Comparison of ENCODE assay signal across 22 cellular contexts in genomic region chr20:64220420-64220819, GRCh38. TPM values are rescaled to one million over a fixed set of nuclear protein-coding genes. Genes with fewer than 3 reads are reported as not detected.
DNase-seq lines count a peak whose midpoint lies in the region; ATAC-seq, FAIRE-seq and TF ChIP-seq lines count a peak whose summit lies in the region.
"Had no signal": no experiment of that assay in that cellular context is flagged by ENCODE, and none has a peak within 500 bp of the region (broad histone marks: within the 10 kb centered on the region; RNA-seq: fewer than 3 reads in every experiment).

No MANE protein-coding gene starts in this region.

- 0 out of 2 replicates have a peak overlapping the region, but pooled peaks have one; percentile 4 for H3K4me2 ChIP-seq in K562 (ENCODE audit: insufficient read depth, low read length)
- H3K4me2 ChIP-seq: A549, GM23338 had no signal

- peaks cover 3% of the 10 kb centered on the region for H3K9me1 ChIP-seq in K562 (ENCODE audit: control insufficient read depth, insufficient read depth, low read length)

- CTCF ChIA-PET in K562 (lab: Yijun Ruan, JAX; ENCODE audit: low intra/inter-chr PET ratio) = no interaction called here
- CTCF ChIA-PET in GM10248 (lab: Yijun Ruan, JAX) = interaction anchor here (1.2 kb wide), 1 partner anchor 65 kb away, joined by 3 read pairs; no protein-coding TSS in a partner anchor

- H3K36me3 ChIP-seq in K562 (ENCODE audit: control insufficient read depth, insufficient read depth, low read length) = no peaks in the 10 kb centered on the region
- no peaks in the 10 kb centered on the region for H3K36me3 ChIP-seq in mucosa of descending colon (ENCODE audit: low read depth)
- H3K36me3 ChIP-seq in small intestine (ENCODE audit: control insufficient read depth in 2 of 2, insufficient read depth in 2 of 2, low read length in 2 of 2) = no peaks in the 10 kb centered on the region
- H3K36me3 ChIP-seq: BLaER1 treated with 17β-estradiol and CSF1 and Interleukin-3, amounts not matched to agents 10 nM and 100 nM had no signal

- H3K9me3 ChIP-seq in K562 (replicated peaks; ENCODE audit: control insufficient read depth, insufficient read depth, low read depth, low read length) (no peaks in the 10 kb centered on the region), mucosa of descending colon (no peaks in the 10 kb centered on the region), small intestine (ENCODE audit: control insufficient read depth, low read depth) (no peaks in the 10 kb centered on the region)
- H3K9me3 ChIP-seq: A549; BE2C; BLaER1 treated with 17β-estradiol and CSF1 and Interleukin-3, amounts not matched to agents 10 nM and 100 nM had no signal

- TF ChIP-seq POLR2A in K562 (conservative IDR thresholded peaks at IDR 0.05) = no peak

- in situ Hi-C loops in K562 (cut with MboI) = no loop called here

- DNase-seq in K562 (ENCODE audit: extremely low read depth in 1 of 4, low spot score in 3 of 4) (no peak), left colon (no peak), mucosa of descending colon (peak in 1 of 3 donors; percentile 18), small intestine (peak; percentile 42), NCI-H1092 (lab: John Stamatoyannopoulos, UW) (no peak), GM10248 (ENCODE audit: extremely low spot score) (no peak)
- no peak for DNase-seq in activated naive CD4-positive, alpha-beta T cell treated with Interleukin-2 at 50 U/mL for 16 hours
- DNase-seq: 8988T; ACHN; AML-193; BE2C; CD4-positive, alpha-beta T cell; CD8-positive, alpha-beta memory T cell; DMS153; DND-41 had no signal

- no peak for FAIRE-seq in K562 (lab: Jason Lieb, UNC)
- no peak for FAIRE-seq in small intestine (lab: Jason Lieb, UNC)
- FAIRE-seq: A549, G401.6, GM12878 had no signal

- H3K27me3 ChIP-seq in K562 (ENCODE audit: control insufficient read depth in 2 of 2, insufficient read depth in 2 of 2, low read length in 2 of 2) = peaks cover 0 to 23% of the 10 kb centered on the region in 2 experiments; a peak in 1 of 5 replicates
- H3K27me3 ChIP-seq in small intestine (ENCODE audit: control insufficient read depth in 2 of 2, insufficient read depth in 2 of 2, low read length in 2 of 2) = no peaks in the 10 kb centered on the region
- H3K27me3 ChIP-seq: BE2C had no signal

- no CpG with 5 or more reads among the region's 8 CpGs for WGBS in K562 (ENCODE audit: insufficient coverage, low coverage, missing lambda C conversion rate)
- 16 to 60% (median 40%) methylated on average over 8 of the region's 8 CpGs for WGBS in small intestine, 3 donors

- H3K9ac ChIP-seq in K562 (ENCODE audit: insufficient read depth in 1 of 2, low read depth in 2 of 2, low read length in 2 of 2) = peak overlapping the region in 1 of 2 experiments; percentile 71; a peak in 1 of 4 replicates
- H3K9ac ChIP-seq: BLaER1 treated with 17β-estradiol and CSF1 and Interleukin-3, amounts not matched to agents 10 nM and 100 nM had no signal

- ATAC-seq in K562 = no peak
- ATAC-seq in left colon = peak; percentile 60
- peak; percentile 10 for ATAC-seq in mucosa of descending colon
- ATAC-seq: A549, GM12878, GM23338, HCT116 had no signal

- TF ChIP-seq EP300 in K562 (IDR thresholded peaks at IDR 0.05; ENCODE audit: low read length) = no peak

- H3K4me3 ChIP-seq in K562 (no peak overlapping the region), mucosa of descending colon (no peak overlapping the region), small intestine (ENCODE audit: low read depth in 1 of 2, low read length in 2 of 2) (no peak overlapping the region)
- H3K4me3 ChIP-seq: A549; BLaER1 treated with 17β-estradiol and CSF1 and Interleukin-3, amounts not matched to agents 10 nM and 100 nM; GM12878; GM23338 had no signal

- TF ChIP-seq CTCF in K562 (IDR thresholded peaks at IDR 0.05 in 2 of 3, conservative IDR thresholded peaks at IDR 0.05 in 1 of 3; ENCODE audit: insufficient read depth in 2 of 3, low read depth in 1 of 3, low read length in 3 of 3) (no peak), mucosa of descending colon (IDR thresholded peaks at IDR 0.05) (no peak), GM10248 (IDR thresholded peaks at IDR 0.05; ENCODE audit: control extremely low read depth, extremely low read depth, low read depth, missing control alignments) (no peak)

- peak overlapping the region; percentile 36; the same call in 1 of the 2 replicates for H2AFZ ChIP-seq in K562 (ENCODE audit: low read depth, low read length)
- H2AFZ ChIP-seq: GM23338 had no signal

- POLR2A ChIA-PET in K562 (lab: Yijun Ruan, JAX) = no interaction called here
- POLR2A ChIA-PET in GM10248 (lab: Yijun Ruan, JAX) = no interaction called here

- BruUV-seq in K562 (replicated peaks; lab: Mats Ljungman, UMichigan) = no TSS peak

- no peak for TF ChIP-seq RAD21 in K562 (CRISPR knock-in tag; conservative IDR thresholded peaks at IDR 0.05 in 1 of 2, IDR thresholded peaks at IDR 0.05 in 1 of 2)

- H3K4me1 ChIP-seq in K562 (replicated peaks in 1 of 2; ENCODE audit: control insufficient read depth in 2 of 2, insufficient read depth in 2 of 2, low read length in 2 of 2) = peaks cover 54 to 75% of the 10 kb centered on the region in 2 experiments; a peak in 4 of 5 replicates
- H3K4me1 ChIP-seq in mucosa of descending colon (ENCODE audit: low read depth) = no peaks in the 10 kb centered on the region
- no peaks in the 10 kb centered on the region for H3K4me1 ChIP-seq in small intestine (ENCODE audit: control insufficient read depth in 2 of 2, insufficient read depth in 1 of 2, low read depth in 1 of 2, low read length in 1 of 2)
- H3K4me1 ChIP-seq: A549 had no signal

- no peaks in the 10 kb centered on the region for H3K79me2 ChIP-seq in K562 (ENCODE audit: control insufficient read depth, insufficient read depth, low read length)

- H3K27ac ChIP-seq in K562 (ENCODE audit: extremely low read depth, low read depth, low read length) (no peak overlapping the region; the same call in 2 of the 3 replicates), small intestine (ENCODE audit: low read depth in 1 of 2, low read length in 1 of 2) (no peak overlapping the region)
- H3K27ac ChIP-seq: A549; BLaER1 treated with 17β-estradiol and CSF1 and Interleukin-3, amounts not matched to agents 10 nM and 100 nM had no signal

- intact Hi-C loops in K562 (cut with micrococcal nuclease) = no loop called here
- intact Hi-C loops in left colon (cut with DNase I, micrococcal nuclease) = no loop called here
- intact Hi-C loops in mucosa of descending colon (cut with DNase I, micrococcal nuclease) = no loop called here

- no peaks in the 10 kb centered on the region for H4K20me1 ChIP-seq in K562 (replicated peaks; ENCODE audit: control insufficient read depth, insufficient read depth, low read length)

TF ChIP-seq in K562, 482 proteins besides CTCF, POLR2A, EP300 and RAD21 (continues in another document):
- TF ChIP-seq ETV5 (CRISPR knock-in tag; IDR thresholded peaks at IDR 0.05; ENCODE audit: low read depth) = no peak
- no peak for TF ChIP-seq ZNF274 (IDR thresholded peaks at IDR 0.05; ENCODE audit: borderline replicate concordance, low read depth, low read length)

RNA-seq across cellular contexts. Expression of gene PCMTD2, which starts 35.1 kb away (rescaled TPM):
- 50.4 and 99.7 TPM in 2 replicates for total RNA-seq in K562 (2011; cell fraction: chromatin; rRNA removed; ENCODE audit: low replicate concordance)
- 29.4 and 29.6 TPM in 2 replicates for total RNA-seq in K562 (2011; cell fraction: nucleolus; rRNA removed)
- total RNA-seq in K562 (2011; cell fraction: nucleoplasm; rRNA removed) = 45.9 and 53.0 TPM in 2 replicates
- 27.9 and 28.4 TPM in 2 replicates for total RNA-seq in K562 (2014; rRNA removed)
- total RNA-seq in K562 (2014; rRNA removed; fragmentation: Illumina TruSeq; extraction: Trizol) = 25.4 and 28.4 TPM in 2 replicates
- total RNA-seq in K562 (2015; rRNA removed; fragmentation: Illumina TruSeq; extraction: Trizol) = 13.4 and 15.8 TPM in 2 replicates
- 32.8 and 33.0 TPM in 2 replicates for total RNA-seq in K562 (2021)
- 36.7 and 49.3 TPM in 2 replicates for polyA plus RNA-seq in K562 (2011; rRNA removed)
- polyA plus RNA-seq in K562 (2011; cell fraction: cytosol; rRNA removed) = 11.9 and 21.9 TPM in 2 replicates
- 58.9 and 69.0 TPM in 2 replicates for polyA plus RNA-seq in K562 (2011; cell fraction: nucleus; rRNA removed)
- 23.1 and 24.6 TPM in 2 replicates for polyA plus RNA-seq in K562 (2012)
- 24.9 and 34.9 TPM in 2 replicates for polyA plus RNA-seq in K562 (2014; fragmentation: Illumina TruSeq; extraction: Trizol)
- 10 to 100 TPM; 11.3 to 18.1 TPM for polyA plus RNA-seq in K562 (2014; fragmentation: Nextera tagmentation; extraction: Ambion mirVana)
- 33.0 and 36.9 TPM in 2 replicates for polyA plus RNA-seq in K562 (2014; rRNA removed)
- 27.2 and 35.6 TPM in 2 replicates for polyA minus RNA-seq in K562 (2011; rRNA and poly(A)+ RNA removed)
- polyA minus RNA-seq in K562 (2011; cell fraction: cytosol; rRNA and poly(A)+ RNA removed) = 12.0 and 18.8 TPM in 2 replicates
- polyA minus RNA-seq in K562 (2011; cell fraction: nucleus; rRNA and poly(A)+ RNA removed) = 13.5 and 22.7 TPM in 2 replicates
- total RNA-seq in left colon = 10 to 100 TPM; 26.1 to 33.8 TPM
- 10 to 100 TPM; 31.1 to 47.4 (median 34.9) TPM for total RNA-seq in mucosa of descending colon
- polyA plus RNA-seq in small intestine = 10 to 100 TPM; 15.7 to 22.3 (median 19.9) TPM

RNA-seq across cellular contexts. Expression of gene MYT1, which starts 56.2 kb away (rescaled TPM):
- 0.14 TPM in 1 of 2 replicates, not detected in the other for total RNA-seq in K562 (2011; cell fraction: chromatin; rRNA removed; ENCODE audit: low replicate concordance)
- total RNA-seq in K562 (2011; cell fraction: nucleolus; rRNA removed) = 0.26 TPM in 1 of 2 replicates, not detected in the other
- total RNA-seq in K562 (2011; cell fraction: nucleoplasm; rRNA removed) = not detected in 2 replicates
- 0.12 TPM in 1 of 2 replicates, not detected in the other for total RNA-seq in K562 (2014; rRNA removed)
- total RNA-seq in K562 (2014; rRNA removed; fragmentation: Illumina TruSeq; extraction: Trizol) = 0.04 TPM in 1 of 2 replicates, not detected in the other
- not detected in 2 replicates for total RNA-seq in K562 (2015; rRNA removed; fragmentation: Illumina TruSeq; extraction: Trizol)
- 0.02 TPM in 1 of 2 replicates, not detected in the other for total RNA-seq in K562 (2021)
- polyA plus RNA-seq in K562 (2011; rRNA removed) = 0.10 and 0.12 TPM in 2 replicates
- polyA plus RNA-seq in K562 (2011; cell fraction: cytosol; rRNA removed) = 0.03 and 0.13 TPM in 2 replicates
- 0.04 and 0.17 TPM in 2 replicates for polyA plus RNA-seq in K562 (2011; cell fraction: nucleus; rRNA removed)
- 0.04 and 0.07 TPM in 2 replicates for polyA plus RNA-seq in K562 (2012)
- polyA plus RNA-seq in K562 (2014; fragmentation: Illumina TruSeq; extraction: Trizol) = 0.12 TPM in 1 of 2 replicates, not detected in the other
- polyA plus RNA-seq in K562 (2014; fragmentation: Nextera tagmentation; extraction: Ambion mirVana) = under 1 TPM in 1 of 2 experiments, not detected in 1; 0.06 TPM
- 0.05 TPM in 1 of 2 replicates, not detected in the other for polyA plus RNA-seq in K562 (2014; rRNA removed)
- 0.07 and 0.09 TPM in 2 replicates for polyA minus RNA-seq in K562 (2011; rRNA and poly(A)+ RNA removed)
- not detected in 2 replicates for polyA minus RNA-seq in K562 (2011; cell fraction: cytosol; rRNA and poly(A)+ RNA removed)
- 0.11 TPM in 1 of 2 replicates, not detected in the other for polyA minus RNA-seq in K562 (2011; cell fraction: nucleus; rRNA and poly(A)+ RNA removed)
- total RNA-seq in left colon = under 1 TPM; 0.06 to 0.11 TPM
- total RNA-seq in mucosa of descending colon = under 1 TPM; 0.12 to 0.76 (median 0.14) TPM
- polyA plus RNA-seq in small intestine = under 1 TPM in 1 of 3 donors, not detected in 2; 0.63 TPM
- total RNA-seq: GM12878 had no signal
- polyA plus RNA-seq: CD14-positive monocyte; CD8-positive, alpha-beta memory T cell had no signal
